ENCODE assay signal across 1 cellular context in the genomic region with DNA sequence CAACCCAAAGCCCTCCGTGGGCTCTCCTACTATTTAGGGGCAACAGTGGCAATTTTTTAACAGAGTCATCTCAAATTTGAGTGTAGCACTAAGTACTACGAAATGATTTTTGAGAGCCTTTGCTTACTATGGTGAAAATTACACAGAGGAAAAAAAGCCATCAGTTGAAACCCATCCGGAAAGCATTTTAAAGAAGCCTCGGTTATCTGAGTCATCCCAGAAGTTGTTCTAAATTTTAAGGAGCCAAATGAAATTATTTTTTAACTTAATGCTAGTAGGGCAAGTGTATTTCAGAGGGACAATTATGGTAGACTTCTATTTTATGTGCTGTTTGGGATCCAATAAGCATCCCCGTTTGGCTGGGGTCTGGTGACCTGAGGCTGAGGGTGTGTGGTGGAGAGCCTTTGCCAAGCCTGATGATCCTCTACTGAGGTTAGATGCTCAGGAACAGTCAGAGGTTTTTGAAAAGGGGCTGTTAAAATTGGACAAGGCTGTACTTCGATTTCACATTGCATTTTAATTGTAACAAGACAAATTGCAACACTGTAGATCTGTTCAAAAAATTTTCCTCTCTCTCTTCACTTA.
TF ChIP-seq lines count a peak whose summit lies in the region.

No MANE protein-coding gene starts in this region.

TF ChIP-seq in SK-N-SH, 30 proteins besides CTCF, POLR2A, EP300 and RAD21:
- TF ChIP-seq TEAD4 (IDR thresholded peaks at IDR 0.05; ENCODE audit: borderline replicate concordance, insufficient read depth), result no peak
- no peak for TF ChIP-seq RXRA (IDR thresholded peaks at IDR 0.05; ENCODE audit: borderline replicate concordance, low read depth)
- TF ChIP-seq SMC3 (IDR thresholded peaks at IDR 0.05; ENCODE audit: low read depth, low read length), result no peak
- TF ChIP-seq MXI1 (IDR thresholded peaks at IDR 0.05; ENCODE audit: low read depth, low read length), result no peak
- TF ChIP-seq, protein P1, sequence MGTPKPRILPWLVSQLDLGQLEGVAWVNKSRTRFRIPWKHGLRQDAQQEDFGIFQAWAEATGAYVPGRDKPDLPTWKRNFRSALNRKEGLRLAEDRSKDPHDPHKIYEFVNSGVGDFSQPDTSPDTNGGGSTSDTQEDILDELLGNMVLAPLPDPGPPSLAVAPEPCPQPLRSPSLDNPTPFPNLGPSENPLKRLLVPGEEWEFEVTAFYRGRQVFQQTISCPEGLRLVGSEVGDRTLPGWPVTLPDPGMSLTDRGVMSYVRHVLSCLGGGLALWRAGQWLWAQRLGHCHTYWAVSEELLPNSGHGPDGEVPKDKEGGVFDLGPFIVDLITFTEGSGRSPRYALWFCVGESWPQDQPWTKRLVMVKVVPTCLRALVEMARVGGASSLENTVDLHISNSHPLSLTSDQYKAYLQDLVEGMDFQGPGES (IDR thresholded peaks at IDR 0.05; ENCODE audit: low read depth, low read length), result no peak
